ENCODE assay signal across 8 cellular contexts in genomic region chr19:55251296-55252081, GRCh38. TPM values are rescaled to one million over a fixed set of nuclear protein-coding genes. Genes with fewer than 3 reads are reported as not detected.
DNase-seq lines count a peak whose midpoint lies in the region; ATAC-seq and TF ChIP-seq lines count a peak whose summit lies in the region.

No MANE protein-coding gene starts in this region.

- WGBS in spleen, 5 donors = 20 to 36% (median 30%) methylated on average over 20 of the region's 20 CpGs

- no peak for TF ChIP-seq CTCF in GM13976 (IDR thresholded peaks at IDR 0.05; ENCODE audit: borderline replicate concordance, control extremely low read depth, extremely low read depth, insufficient read depth, missing control alignments)
- TF ChIP-seq CTCF in choroid plexus epithelial cell (conservative IDR thresholded peaks at IDR 0.05; ENCODE audit: low read depth, low read length) = no peak
- no peak for TF ChIP-seq CTCF in spleen (IDR thresholded peaks at IDR 0.05 in 8 of 11, conservative IDR thresholded peaks at IDR 0.05 in 3 of 11)

- TF ChIP-seq POLR2A in spleen (IDR thresholded peaks at IDR 0.05) = no peak

- no peaks in the 10 kb centered on the region for H3K27me3 ChIP-seq in spleen (replicated peaks in 1 of 7)

- ATAC-seq in GM19324 (IDR thresholded peaks at IDR 0.05; ENCODE audit: low FRiP score, unreplicated experiment) (no peak), HG02852 (IDR thresholded peaks at IDR 0.05; ENCODE audit: unreplicated experiment) (no peak), HG02571 (IDR thresholded peaks at IDR 0.05; ENCODE audit: unreplicated experiment) (no peak)

- peaks cover 0 to 38% (median 8%) of the 10 kb centered on the region in 6 donors for H3K36me3 ChIP-seq in spleen

- in situ Hi-C loops in GM13976 (cut with MboI; ENCODE audit: low sequenced_read_pairs, unreplicated experiment) = no loop called here

- DNase-seq in GM13976 (ENCODE audit: low spot score) (peak; percentile 66), T-helper 9 cell (peak; percentile 37), choroid plexus epithelial cell (ENCODE audit: low read depth) (peak; percentile 14), spleen (peak; percentile 77), NCI-H2196 (lab: John Stamatoyannopoulos, UW; ENCODE audit: unreplicated experiment) (no peak)

- peak overlapping the region in 7 of 8 donors; percentile 42 to 98 (median 96) for H3K27ac ChIP-seq in spleen

- peaks cover 59 to 100% (median 98%) of the 10 kb centered on the region in 6 donors for H3K4me1 ChIP-seq in spleen

- H3K4me3 ChIP-seq in choroid plexus epithelial cell (ENCODE audit: low read depth, low read length) = no peak overlapping the region
- peak overlapping the region in 2 of 8 donors; percentile 12 to 96 for H3K4me3 ChIP-seq in spleen

- H3K9me3 ChIP-seq in spleen = no peaks in the 10 kb centered on the region

- intact Hi-C loops in spleen (cut with DNase I; ENCODE audit: low total_unique reads) = loop anchor here (10.0 kb wide), 1 partner anchor 67 kb away; the partner anchor contains the start of gene SYT5

RNA-seq across cellular contexts. Expression of gene PPP6R1, which starts 7.3 kb away (rescaled TPM):
- 100 to 1,000 TPM; 113 to 150 (median 133) TPM for total RNA-seq in spleen
- 10 to 100 TPM; 49.2 to 90.5 (median 65.1) TPM for polyA plus RNA-seq in spleen

RNA-seq across cellular contexts. Expression of gene TMEM86B, which starts 22.9 kb away (rescaled TPM):
- 10 to 100 TPM in 3 of 7 donors, 1 to 10 TPM in 4; 7.5 to 11.7 (median 9.6) TPM for total RNA-seq in spleen
- polyA plus RNA-seq in spleen = 10 to 100 TPM; 11.8 to 31.5 (median 28.2) TPM

RNA-seq across cellular contexts. Expression of gene HSPBP1, which starts 28.4 kb away (rescaled TPM):
- 10 to 100 TPM; 14.2 to 26.8 (median 17.6) TPM for total RNA-seq in spleen
- polyA plus RNA-seq in spleen = 10 to 100 TPM; 14.2 to 27.0 (median 26.4) TPM

RNA-seq across cellular contexts. Expression of gene BRSK1, which starts 32.3 kb away (rescaled TPM):
- total RNA-seq in spleen = 1 to 10 TPM in 5 of 7 donors, under 1 TPM in 2; 0.79 to 2.9 (median 1.7) TPM
- 1 to 10 TPM in 2 of 3 donors, under 1 TPM in 1; 0.70 to 1.5 (median 1.0) TPM for polyA plus RNA-seq in spleen

RNA-seq across cellular contexts. Expression of gene PTPRH, which starts 42.2 kb away (rescaled TPM):
- total RNA-seq in spleen = 10 to 100 TPM; 36.8 to 97.9 (median 53.8) TPM
- 10 to 100 TPM in 2 of 3 donors, 1 to 10 TPM in 1; 6.5 to 31.7 (median 14.9) TPM for polyA plus RNA-seq in spleen
